In genomic region chr2:84160461-84160860, GRCh38 we compare ENCODE assay signal across 11 cellular contexts.
"Had no signal": no experiment of that assay in that cellular context is flagged by ENCODE, and none has a peak within 500 bp of the region (broad histone marks: within the 10 kb centered on the region; RNA-seq: fewer than 3 reads in every experiment).

No MANE protein-coding gene starts in this region.

- DNase-seq: activated naive CD4-positive, alpha-beta T cell treated with anti-CD3 and anti-CD28 coated beads for 36 hours; activated T-cell treated with anti-CD3 and anti-CD28 coated beads for 4 hours; foreskin melanocyte; head of caudate nucleus; kidney glomerular epithelial cell; nucleus accumbens; posterior cingulate gyrus; retina; stimulated activated CD4-positive, alpha-beta T cell treated with anti-CD3 and anti-CD28 coated beads, Interleukin-12 subunit alpha, Interleukin-12 subunit beta, amount 100 ng/mL, for 4 hours; stimulated activated CD4-positive, alpha-beta T cell treated with anti-CD3 and anti-CD28 coated beads, Interleukin-2, amount 100 ng/mL, for 24 hours had no signal

- FAIRE-seq: astrocyte had no signal
